8 cellular contexts compared by ENCODE assay signal in genomic region chr3:9704343-9705322, GRCh38. TPM values are rescaled to one million over a fixed set of nuclear protein-coding genes. Genes with fewer than 3 reads are reported as not detected.
DNase-seq lines count a peak whose midpoint lies in the region; ATAC-seq, FAIRE-seq and TF ChIP-seq lines count a peak whose summit lies in the region.

No MANE protein-coding gene starts in this region.

- H3K4me3 ChIP-seq in A549: peak overlapping the region; percentile 52
- H3K4me3 ChIP-seq in osteoblast (ENCODE audit: insufficient read depth, low read length): peak overlapping the region; percentile 40

- H3K36me3 ChIP-seq in osteoblast (ENCODE audit: insufficient read depth, low read length): no peaks in the 10 kb centered on the region

- DNase-seq in A549 (ENCODE audit: low read depth in 1 of 2, low spot score in 1 of 2): peak; percentile 53 to 81
- peak; percentile 74 for DNase-seq in GM13976 (ENCODE audit: low spot score)
- peak; percentile 21 to 33 for DNase-seq in activated CD4-positive, alpha-beta T cell treated with anti-CD3 and anti-CD28 coated beads, Interleukin-2, amount 50 U/mL, for 48 hours
- peak in 1 of 2 donors; percentile 13 for DNase-seq in foreskin keratinocyte
- peak; percentile 95 for DNase-seq in osteoblast (ENCODE audit: insufficient read length, low spot score, missing footprints)
- DNase-seq in GM12892 (ENCODE audit: insufficient read length): no peak

- no peaks in the 10 kb centered on the region for H3K79me2 ChIP-seq in osteoblast (ENCODE audit: insufficient read depth, low read length)

- in situ Hi-C loops in GM13976 (cut with MboI; ENCODE audit: low sequenced_read_pairs, unreplicated experiment): no loop called here

- POLR2A ChIA-PET in A549 (lab: Yijun Ruan, JAX): no interaction called here

- TF ChIP-seq RAD21 in A549 (conservative IDR thresholded peaks at IDR 0.05 in 1 of 2, IDR thresholded peaks at IDR 0.05 in 1 of 2): no peak

- H3K4me2 ChIP-seq in A549: peak overlapping the region; percentile 99
- H3K4me2 ChIP-seq in osteoblast (ENCODE audit: insufficient read depth, low read length): peak overlapping the region; percentile 55

- no peak overlapping the region for H2AFZ ChIP-seq in osteoblast (ENCODE audit: low read length)

- peaks cover 5% of the 10 kb centered on the region for H4K20me1 ChIP-seq in osteoblast (ENCODE audit: insufficient read depth, low read length)

- TF ChIP-seq CTCF in A549 (IDR thresholded peaks at IDR 0.05) (no peak), GM13976 (IDR thresholded peaks at IDR 0.05; ENCODE audit: borderline replicate concordance, control extremely low read depth, extremely low read depth, insufficient read depth, missing control alignments) (no peak), foreskin keratinocyte (conservative IDR thresholded peaks at IDR 0.05) (no peak), osteoblast (IDR thresholded peaks at IDR 0.05; ENCODE audit: extremely low read depth, low read depth, low read length) (no peak)

- no peak for FAIRE-seq in A549 (lab: Jason Lieb, UNC)
- no peak for FAIRE-seq in GM12892 (lab: Jason Lieb, UNC)

- H3K27me3 ChIP-seq in foreskin keratinocyte (peaks cover 34% of the 10 kb centered on the region), osteoblast (ENCODE audit: insufficient read depth, low read length) (peaks cover 13% of the 10 kb centered on the region)

- H3K4me1 ChIP-seq in A549: peaks cover 8% of the 10 kb centered on the region; the same call in 1 of the 3 replicates
- H3K4me1 ChIP-seq in foreskin keratinocyte: no peaks in the 10 kb centered on the region
- peaks cover 6% of the 10 kb centered on the region for H3K4me1 ChIP-seq in osteoblast (ENCODE audit: insufficient read depth, low read length)

- peak overlapping the region; percentile 42 to 58; a peak in 4 of 6 replicates for H3K27ac ChIP-seq in A549
- no peak overlapping the region for H3K27ac ChIP-seq in foreskin keratinocyte
- H3K27ac ChIP-seq in osteoblast (ENCODE audit: low read depth, low read length): no peak overlapping the region

- peak; percentile 72 to 92 for ATAC-seq in A549
- peak; percentile 53 for ATAC-seq in foreskin keratinocyte
- no peak for ATAC-seq in GM18870 (IDR thresholded peaks at IDR 0.05; ENCODE audit: unreplicated experiment)
- no peak for ATAC-seq in HG03135 (IDR thresholded peaks at IDR 0.05; ENCODE audit: unreplicated experiment)

- no peaks in the 10 kb centered on the region for H3K9me3 ChIP-seq in A549
- no peaks in the 10 kb centered on the region for H3K9me3 ChIP-seq in osteoblast (ENCODE audit: low read depth, low read length)

- WGBS in A549 (ENCODE audit: missing lambda C conversion rate): 11% methylated on average over 16 of the region's 62 CpGs

- no peak for TF ChIP-seq EP300 in A549 (IDR thresholded peaks at IDR 0.05)

- CTCF ChIA-PET in A549 (lab: Yijun Ruan, JAX): interaction anchor here (1.8 kb wide), 1 partner anchor 11 kb away, joined by 7 read pairs; no protein-coding TSS in a partner anchor

- no peak for TF ChIP-seq POLR2A in A549 (IDR thresholded peaks at IDR 0.05; ENCODE audit: low read length)
- no peak for TF ChIP-seq POLR2A in GM12892 (IDR thresholded peaks at IDR 0.05; ENCODE audit: low read depth, low read length)

TF ChIP-seq in A549, 52 proteins besides CTCF, POLR2A, EP300 and RAD21:
- TF ChIP-seq KDM5A (IDR thresholded peaks at IDR 0.05) (no peak), REST (IDR thresholded peaks at IDR 0.05) (peak; percentile 88), FOSB (CRISPR knock-in tag; IDR thresholded peaks at IDR 0.05) (no peak), ZNF302 (CRISPR knock-in tag; IDR thresholded peaks at IDR 0.05) (no peak), RNF2 (IDR thresholded peaks at IDR 0.05; ENCODE audit: borderline replicate concordance, low read depth) (no peak), SMC3 (IDR thresholded peaks at IDR 0.05) (no peak)

RNA-seq across cellular contexts. Expression of gene CPNE9, which starts 1.0 kb away (rescaled TPM):
- polyA plus RNA-seq in A549 (2011; rRNA removed): 0.03 and 0.07 TPM in 2 replicates
- polyA plus RNA-seq in A549 (2012; cell fraction: cytosol; rRNA removed): 0.04 and 0.18 TPM in 2 replicates
- 0.16 and 0.22 TPM in 2 replicates for polyA plus RNA-seq in A549 (2012; cell fraction: nucleus; rRNA removed)
- 0.05 to 0.07 TPM in 2 of 3 replicates, not detected in the other for polyA plus RNA-seq in A549 (2017; fragmentation: RNase III; extraction: RNeasy Plus Mini Kit Qiagen cat#74134 plus additional on column Dnase treatment)
- 0.41 TPM in 1 of 2 replicates, not detected in the other for polyA minus RNA-seq in A549 (2011; rRNA and poly(A)+ RNA removed)
- not detected in 2 replicates for total RNA-seq in foreskin keratinocyte
- polyA plus RNA-seq in foreskin keratinocyte: not detected in 2 replicates
- not detected in 2 replicates for total RNA-seq in osteoblast
- polyA plus RNA-seq in GM12892 (2012; ENCODE audit: missing spikeins): not detected

RNA-seq across cellular contexts. Expression of gene BRPF1, which starts 26.9 kb away (rescaled TPM):
- 8.6 and 10.1 TPM in 2 replicates for polyA plus RNA-seq in A549 (2011; rRNA removed)
- 15.7 and 17.4 TPM in 2 replicates for polyA plus RNA-seq in A549 (2012; cell fraction: cytosol; rRNA removed)
- 35.8 and 42.1 TPM in 2 replicates for polyA plus RNA-seq in A549 (2012; cell fraction: nucleus; rRNA removed)
- polyA plus RNA-seq in A549 (2017; fragmentation: RNase III; extraction: RNeasy Plus Mini Kit Qiagen cat#74134 plus additional on column Dnase treatment): 11.9 to 12.4 TPM (median 12.1 TPM) in 3 replicates
- polyA minus RNA-seq in A549 (2011; rRNA and poly(A)+ RNA removed): 19.0 and 20.4 TPM in 2 replicates
- 14.0 and 15.3 TPM in 2 replicates for total RNA-seq in foreskin keratinocyte
- polyA plus RNA-seq in foreskin keratinocyte: 7.4 TPM in 2 replicates
- 14.1 and 14.5 TPM in 2 replicates for total RNA-seq in osteoblast
- 6.1 TPM for polyA plus RNA-seq in GM12892 (2012; ENCODE audit: missing spikeins)

RNA-seq across cellular contexts. Expression of gene OGG1, which starts 45.1 kb away (rescaled TPM):
- polyA plus RNA-seq in A549 (2011; rRNA removed) (21.2 and 21.6 TPM in 2 replicates), A549 (2017; fragmentation: RNase III; extraction: RNeasy Plus Mini Kit Qiagen cat#74134 plus additional on column Dnase treatment) (17.2 to 20.0 TPM (median 18.1 TPM) in 3 replicates), foreskin keratinocyte (22.4 and 25.2 TPM in 2 replicates)
- polyA plus RNA-seq in A549 (2012; cell fraction: cytosol; rRNA removed): 25.9 and 30.9 TPM in 2 replicates
- 27.7 and 29.5 TPM in 2 replicates for polyA plus RNA-seq in A549 (2012; cell fraction: nucleus; rRNA removed)
- polyA minus RNA-seq in A549 (2011; rRNA and poly(A)+ RNA removed): 49.8 and 52.6 TPM in 2 replicates
- total RNA-seq in foreskin keratinocyte (22.4 and 23.1 TPM in 2 replicates), osteoblast (24.8 and 25.7 TPM in 2 replicates)
- polyA plus RNA-seq in GM12892 (2012; ENCODE audit: missing spikeins): 18.4 TPM

RNA-seq across cellular contexts. Expression of gene MTMR14, which starts 55.3 kb away (rescaled TPM):
- polyA plus RNA-seq in A549 (2011; rRNA removed) (28.8 and 33.4 TPM in 2 replicates), A549 (2017; fragmentation: RNase III; extraction: RNeasy Plus Mini Kit Qiagen cat#74134 plus additional on column Dnase treatment) (16.6 to 17.8 TPM (median 17.7 TPM) in 3 replicates), foreskin keratinocyte (22.4 and 24.5 TPM in 2 replicates)
- polyA plus RNA-seq in A549 (2012; cell fraction: cytosol; rRNA removed): 18.5 and 25.0 TPM in 2 replicates
- polyA plus RNA-seq in A549 (2012; cell fraction: nucleus; rRNA removed): 22.4 and 23.6 TPM in 2 replicates
- 41.9 and 46.2 TPM in 2 replicates for polyA minus RNA-seq in A549 (2011; rRNA and poly(A)+ RNA removed)
- total RNA-seq in foreskin keratinocyte (24.5 and 26.3 TPM in 2 replicates), osteoblast (47.1 and 47.4 TPM in 2 replicates)
- polyA plus RNA-seq in GM12892 (2012; ENCODE audit: missing spikeins): 29.5 TPM

Comparison
In these comparisons a context has a peak if more than half of its experiments do, and no peak if none do; other contexts are left out.
1. ATAC-seq: peak in A549 (2 of 2) and foreskin keratinocyte (single experiment); none in GM18870 (single experiment) and HG03135 (single experiment).
2. H3K27ac ChIP-seq: peak in A549 (2 of 2); none in foreskin keratinocyte (single experiment) and osteoblast (single experiment).